8 cellular contexts compared by ENCODE assay signal in the genomic region with DNA sequence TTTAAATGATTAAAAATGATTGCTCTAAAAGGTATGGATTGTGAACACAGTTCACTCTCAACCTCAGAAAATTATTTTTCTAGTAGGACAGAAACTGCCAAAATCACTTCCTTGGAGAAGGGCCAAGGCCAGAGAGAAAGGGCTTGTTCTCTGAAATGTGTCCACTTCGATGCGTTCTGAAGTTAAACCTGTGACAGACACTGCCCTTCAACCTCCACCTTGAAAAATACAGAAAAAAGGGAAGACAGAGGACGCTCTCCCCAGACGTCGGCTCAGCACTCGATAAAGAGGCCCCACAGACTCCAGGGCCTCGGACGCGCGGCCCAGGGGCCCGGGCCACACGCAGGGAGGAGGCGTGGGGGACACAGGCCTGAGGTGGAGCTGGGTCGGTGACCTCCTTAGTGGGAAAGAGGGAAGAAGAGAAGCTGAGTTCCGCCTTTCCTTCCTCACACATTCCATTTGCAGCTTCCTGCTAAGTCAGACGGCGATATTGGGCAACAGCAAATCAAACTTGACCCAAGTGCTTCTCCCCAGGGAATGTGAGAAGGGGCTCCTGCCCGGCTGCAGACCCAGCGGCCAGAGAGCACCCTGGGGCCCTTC.
DNase-seq lines count a peak whose midpoint lies in the region; ATAC-seq, FAIRE-seq and TF ChIP-seq lines count a peak whose summit lies in the region.

No MANE protein-coding gene starts in this region.

- H3K4me3 ChIP-seq in SK-N-SH (ENCODE audit: low read depth in 2 of 2, low read length in 1 of 2) (no peak overlapping the region), kidney (ENCODE audit: low read length in 2 of 2) (no peak overlapping the region)

- peak overlapping the region; percentile 90 for H3K4me3 Mint-ChIP-seq in activated T-helper 17 cell treated with anti-CD3 and anti-CD28 coated beads, Interleukin-2, amount 50 U/mL, for 72 hours
- peak overlapping the region in 1 of 2 donors; percentile 35 for H3K4me3 Mint-ChIP-seq in stimulated activated naive B cell treated with anti-CD40 and anti-IgM and Interleukin-4, amounts not matched to agents 10 μg/mL and 1 μg/mL and 100 μg/mL, for 72 hours

- CTCF ChIA-PET in SK-N-SH (lab: Yijun Ruan, JAX): interaction anchor here (1.1 kb wide), 1 partner anchor 43 kb away, joined by 3 read pairs; no protein-coding TSS in a partner anchor

- no peaks in the 10 kb centered on the region for H3K27me3 ChIP-seq in SK-N-SH (ENCODE audit: insufficient read depth)

- FAIRE-seq in kidney (lab: Jason Lieb, UNC): no peak

- H3K9me3 Mint-ChIP-seq in activated T-helper 17 cell treated with anti-CD3 and anti-CD28 coated beads, Interleukin-2, amount 50 U/mL, for 72 hours: no peaks in the 10 kb centered on the region
- H3K9me3 Mint-ChIP-seq in stimulated activated naive B cell treated with anti-CD40 and anti-IgM and Interleukin-4, amounts not matched to agents 10 μg/mL and 1 μg/mL and 100 μg/mL, for 72 hours: peaks cover 2 to 4% of the 10 kb centered on the region in 2 donors

- intact Hi-C loops in kidney (cut with DNase I): no loop called here

- peaks cover 62% of the 10 kb centered on the region for H3F3A ChIP-seq in SK-N-SH (replicated peaks; ENCODE audit: insufficient read depth)

- TF ChIP-seq RAD21 in SK-N-SH (IDR thresholded peaks at IDR 0.05; ENCODE audit: low read length): no peak

- peaks cover 74% of the 10 kb centered on the region for H3K36me3 Mint-ChIP-seq in activated T-helper 17 cell treated with anti-CD3 and anti-CD28 coated beads, Interleukin-2, amount 50 U/mL, for 72 hours (ENCODE audit: low read depth)
- H3K36me3 Mint-ChIP-seq in stimulated activated naive B cell treated with anti-CD40 and anti-IgM and Interleukin-4, amounts not matched to agents 10 μg/mL and 1 μg/mL and 100 μg/mL, for 72 hours: peaks cover 23 to 34% of the 10 kb centered on the region in 2 donors

- H3K4me1 Mint-ChIP-seq in activated T-helper 17 cell treated with anti-CD3 and anti-CD28 coated beads, Interleukin-2, amount 50 U/mL, for 72 hours: peaks cover 42% of the 10 kb centered on the region
- peaks cover 51 to 65% of the 10 kb centered on the region in 2 donors for H3K4me1 Mint-ChIP-seq in stimulated activated naive B cell treated with anti-CD40 and anti-IgM and Interleukin-4, amounts not matched to agents 10 μg/mL and 1 μg/mL and 100 μg/mL, for 72 hours

- peaks cover 11 to 15% of the 10 kb centered on the region in 2 experiments for H3K36me3 ChIP-seq in SK-N-SH (replicated peaks in 1 of 2; ENCODE audit: control insufficient read depth in 1 of 2, insufficient read depth in 2 of 2, low read length in 1 of 2)
- H3K36me3 ChIP-seq in kidney (ENCODE audit: control insufficient read depth in 1 of 2, insufficient read depth in 2 of 2, low read length in 2 of 2): no peaks in the 10 kb centered on the region

- H3K4me1 ChIP-seq in SK-N-SH (ENCODE audit: control insufficient read depth in 1 of 2, insufficient read depth in 2 of 2, low read depth in 1 of 2, low read length in 1 of 2) (peaks cover 34 to 41% of the 10 kb centered on the region in 2 experiments), kidney (ENCODE audit: control insufficient read depth in 1 of 2, insufficient read depth in 1 of 2, low read depth in 1 of 2, low read length in 2 of 2) (peaks cover 0 to 20% of the 10 kb centered on the region in 2 donors)

- no peak overlapping the region for H2AFZ ChIP-seq in SK-N-SH (ENCODE audit: low read depth)

- POLR2A ChIA-PET in SK-N-SH (lab: Yijun Ruan, JAX): no interaction called here

- no peaks in the 10 kb centered on the region for H3K27me3 Mint-ChIP-seq in activated T-helper 17 cell treated with anti-CD3 and anti-CD28 coated beads, Interleukin-2, amount 50 U/mL, for 72 hours
- H3K27me3 Mint-ChIP-seq in stimulated activated naive B cell treated with anti-CD40 and anti-IgM and Interleukin-4, amounts not matched to agents 10 μg/mL and 1 μg/mL and 100 μg/mL, for 72 hours: no peaks in the 10 kb centered on the region

- DNase-seq in SK-N-SH (no peak), kidney (peak; percentile 74), HuH-7 (ENCODE audit: low spot score) (no peak), ACHN (no peak)
- DNase-seq in stimulated activated naive B cell treated with anti-CD40 and anti-IgM and Interleukin-4, amounts not matched to agents 10 μg/mL and 1 μg/mL and 100 μg/mL, for 72 hours: no peak

- H3K27ac Mint-ChIP-seq in activated T-helper 17 cell treated with anti-CD3 and anti-CD28 coated beads, Interleukin-2, amount 50 U/mL, for 72 hours: peak overlapping the region; percentile 94
- peak overlapping the region; percentile 97 for H3K27ac Mint-ChIP-seq in stimulated activated naive B cell treated with anti-CD40 and anti-IgM and Interleukin-4, amounts not matched to agents 10 μg/mL and 1 μg/mL and 100 μg/mL, for 72 hours

- TF ChIP-seq CTCF in SK-N-SH (IDR thresholded peaks at IDR 0.05) (no peak), kidney (IDR thresholded peaks at IDR 0.05; ENCODE audit: borderline replicate concordance, extremely low read depth, insufficient read depth) (no peak)

- H3K9ac ChIP-seq in SK-N-SH (no peak overlapping the region), kidney (ENCODE audit: low read length in 2 of 2) (no peak overlapping the region)

- H3K27ac ChIP-seq in SK-N-SH (ENCODE audit: low read depth in 2 of 2, low read length in 1 of 2) (peak overlapping the region; percentile 48 to 100), kidney (ENCODE audit: low read depth in 2 of 2, low read length in 2 of 2) (peak overlapping the region in 1 of 2 donors; percentile 75)

- TF ChIP-seq EP300 in SK-N-SH (IDR thresholded peaks at IDR 0.05; ENCODE audit: borderline replicate concordance in 1 of 2, low read depth in 1 of 2, low read length in 1 of 2): no peak

- H3K79me2 ChIP-seq in SK-N-SH (ENCODE audit: insufficient read depth): peaks cover 65% of the 10 kb centered on the region

- no peak for ATAC-seq in SK-N-SH treated with all-trans-retinoic acid at 6 μM for 48 hours
- no peak for ATAC-seq in activated T-helper 17 cell treated with anti-CD3 and anti-CD28 coated beads, Interleukin-2, amount 50 U/mL, for 72 hours (replicated peaks)
- ATAC-seq in stimulated activated naive B cell treated with anti-CD40 and anti-IgM and Interleukin-4, amounts not matched to agents 10 μg/mL and 1 μg/mL and 100 μg/mL, for 72 hours (replicated peaks): no peak
- ATAC-seq in HG02610 (IDR thresholded peaks at IDR 0.05; ENCODE audit: unreplicated experiment): no peak

- in situ Hi-C loops in ACHN (cut with HindIII; ENCODE audit: low pct_ligation_motif_present, low pct_unique_long_range_greater_than_20kb, low sequenced_read_pairs): no loop called here

- H4K20me1 ChIP-seq in SK-N-SH (ENCODE audit: insufficient read depth): 0 out of 2 replicates have a peak, but pooled peaks cover 4% of the 10 kb centered on the region

- no peaks in the 10 kb centered on the region for H3K9me2 ChIP-seq in SK-N-SH

- H3K4me2 ChIP-seq in SK-N-SH: peak overlapping the region; percentile 54; the same call in 1 of the 2 replicates

- 77% methylated on average over 19 of the region's 19 CpGs for WGBS in SK-N-SH (ENCODE audit: low lambda C conversion rate)

- H3K9me3 ChIP-seq in SK-N-SH (no peaks in the 10 kb centered on the region), kidney (ENCODE audit: control insufficient read depth in 1 of 2, low read length in 2 of 2) (no peaks in the 10 kb centered on the region)

TF ChIP-seq in SK-N-SH, 30 proteins besides CTCF, POLR2A, EP300 and RAD21 (continues in another document):
- no peak for TF ChIP-seq ELF1 (IDR thresholded peaks at IDR 0.05)
- TF ChIP-seq CHD2 (IDR thresholded peaks at IDR 0.05; ENCODE audit: low read length, partially characterized antibody): no peak
- TF ChIP-seq, protein P1, sequence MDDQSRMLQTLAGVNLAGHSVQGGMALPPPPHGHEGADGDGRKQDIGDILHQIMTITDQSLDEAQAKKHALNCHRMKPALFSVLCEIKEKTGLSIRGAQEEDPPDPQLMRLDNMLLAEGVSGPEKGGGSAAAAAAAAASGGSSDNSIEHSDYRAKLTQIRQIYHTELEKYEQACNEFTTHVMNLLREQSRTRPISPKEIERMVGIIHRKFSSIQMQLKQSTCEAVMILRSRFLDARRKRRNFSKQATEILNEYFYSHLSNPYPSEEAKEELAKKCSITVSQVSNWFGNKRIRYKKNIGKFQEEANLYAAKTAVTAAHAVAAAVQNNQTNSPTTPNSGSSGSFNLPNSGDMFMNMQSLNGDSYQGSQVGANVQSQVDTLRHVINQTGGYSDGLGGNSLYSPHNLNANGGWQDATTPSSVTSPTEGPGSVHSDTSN (IDR thresholded peaks at IDR 0.05): no peak
- TF ChIP-seq EZH2phosphoT487 (IDR thresholded peaks at IDR 0.05; ENCODE audit: borderline replicate concordance, low read depth): no peak
- TF ChIP-seq MEF2A (IDR thresholded peaks at IDR 0.05; ENCODE audit: borderline replicate concordance, low read depth): no peak

TF ChIP-seq in SK-N-SH treated with all-trans-retinoic acid at 6 μM for 48 hours, 23 proteins besides CTCF, POLR2A, EP300 and RAD21:
- no peak for TF ChIP-seq TOX (CRISPR knock-in tag; IDR thresholded peaks at IDR 0.05; ENCODE audit: borderline replicate concordance)
